ENCODE assay signal across 19 cellular contexts in the genomic region with DNA sequence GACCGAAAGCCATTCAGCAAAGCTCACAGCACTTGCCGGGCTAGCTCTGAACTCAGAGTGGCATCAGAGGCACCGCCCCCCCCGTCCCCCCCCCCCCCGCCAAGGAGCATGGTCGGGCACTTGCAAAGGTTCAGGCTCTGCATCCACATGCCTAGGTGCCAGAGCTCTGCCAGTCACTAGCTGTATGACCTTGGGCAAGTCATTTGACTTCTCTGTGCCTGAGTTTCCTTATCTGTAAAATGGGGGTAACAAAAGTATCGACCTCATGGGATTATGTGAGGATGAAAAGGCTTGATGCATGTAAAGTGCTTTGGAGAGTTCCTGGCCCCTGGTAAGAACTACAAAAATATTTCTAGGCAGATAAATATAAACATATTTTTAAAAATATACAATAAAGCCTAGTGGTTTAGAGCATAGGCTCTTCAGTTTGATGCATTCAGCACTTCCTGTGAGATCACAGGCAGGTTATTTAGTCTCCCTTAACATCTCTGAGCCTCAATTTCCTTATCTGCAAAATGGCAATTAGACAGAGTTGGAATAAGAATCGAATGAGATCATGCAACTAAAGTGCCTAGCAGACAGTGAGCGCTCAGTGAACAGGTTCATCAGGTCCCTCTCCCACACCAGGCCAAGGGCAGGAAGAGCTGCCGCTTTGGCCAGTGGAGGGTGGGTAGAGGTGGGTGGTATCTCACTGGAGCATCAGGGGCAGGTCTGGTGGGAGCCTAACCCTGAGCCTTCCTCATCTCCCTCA.
DNase-seq lines count a peak whose midpoint lies in the region; ATAC-seq, FAIRE-seq and TF ChIP-seq lines count a peak whose summit lies in the region.
"Had no signal": no experiment of that assay in that cellular context is flagged by ENCODE, and none has a peak within 500 bp of the region (broad histone marks: within the 10 kb centered on the region; RNA-seq: fewer than 3 reads in every experiment).

No MANE protein-coding gene starts in this region.

- H3K27ac ChIP-seq in K562 (ENCODE audit: extremely low read depth, low read depth, low read length) (no peak overlapping the region), substantia nigra (ENCODE audit: low read depth, low read length, poor library complexity, severe bottlenecking) (peak overlapping the region; percentile 4), GM23248 (no peak overlapping the region)

- in situ Hi-C loops in K562 (cut with MboI) (no loop called here), GM23248 (cut with MboI) (no loop called here)

- H3K4me2 ChIP-seq in K562 (ENCODE audit: insufficient read depth, low read length) (no peak overlapping the region; the same call in 1 of the 2 replicates), GM23248 (ENCODE audit: unreplicated experiment) (no peak overlapping the region)

- no peak for TF ChIP-seq POLR2A in K562 (conservative IDR thresholded peaks at IDR 0.05)
- TF ChIP-seq POLR2A in GM12892 (IDR thresholded peaks at IDR 0.05; ENCODE audit: low read depth, low read length) = no peak

- POLR2A ChIA-PET in K562 (lab: Yijun Ruan, JAX) = interaction anchor here (0.7 kb wide), 1 partner anchor 181 kb away, joined by 4 read pairs; no protein-coding TSS in a partner anchor

- no peak overlapping the region for H3K4me3 Mint-ChIP-seq in activated CD8-positive, alpha-beta memory T cell treated with anti-CD3 and anti-CD28 coated beads, Interleukin-2, amount 10 ng/mL, durations not matched to agents 7 days and 5 days
- H3K4me3 Mint-ChIP-seq: CD4-positive, alpha-beta memory T cell; HFFc6 had no signal

- H3F3A ChIP-seq in GM23248 (ENCODE audit: insufficient read depth) = 0 out of 2 replicates have a peak, but pooled peaks cover 3% of the 10 kb centered on the region

- H3K9me3 Mint-ChIP-seq in activated CD8-positive, alpha-beta memory T cell treated with anti-CD3 and anti-CD28 coated beads, Interleukin-2, amount 10 ng/mL, durations not matched to agents 7 days and 5 days (ENCODE audit: low read depth) = no peaks in the 10 kb centered on the region
- H3K9me3 Mint-ChIP-seq: HFFc6 had no signal

- WGBS in K562 (ENCODE audit: insufficient coverage, low coverage, missing lambda C conversion rate) = 5% methylated on average over 5 of the region's 10 CpGs
- 63 to 73% methylated on average over 10 of the region's 10 CpGs for WGBS in GM23248 (ENCODE audit: low coverage in 1 of 2, low lambda C conversion rate in 2 of 2, missing lambda C conversion rate in 2 of 2), 2 experiments

- H3K4me1 ChIP-seq in K562 (replicated peaks in 1 of 2; ENCODE audit: control insufficient read depth in 2 of 2, insufficient read depth in 2 of 2, low read length in 2 of 2) = no peaks in the 10 kb centered on the region
- peaks cover 6% of the 10 kb centered on the region for H3K4me1 ChIP-seq in GM23248 (ENCODE audit: insufficient read depth)
- H3K4me1 ChIP-seq: HAP-1 had no signal

- no peak overlapping the region for H3K27ac Mint-ChIP-seq in activated CD8-positive, alpha-beta memory T cell treated with anti-CD3 and anti-CD28 coated beads, Interleukin-2, amount 10 ng/mL, durations not matched to agents 7 days and 5 days
- H3K27ac Mint-ChIP-seq: CD4-positive, alpha-beta memory T cell; HFFc6 had no signal

- FAIRE-seq in K562 (lab: Jason Lieb, UNC) = no peak
- FAIRE-seq in GM12892 (lab: Jason Lieb, UNC) = no peak
- FAIRE-seq: G401.6, GM18507, H54 had no signal

- no peaks in the 10 kb centered on the region for H3K36me3 Mint-ChIP-seq in activated CD8-positive, alpha-beta memory T cell treated with anti-CD3 and anti-CD28 coated beads, Interleukin-2, amount 10 ng/mL, durations not matched to agents 7 days and 5 days
- H3K36me3 Mint-ChIP-seq: CD4-positive, alpha-beta memory T cell had no signal

- TF ChIP-seq CTCF in K562 (IDR thresholded peaks at IDR 0.05 in 2 of 3, conservative IDR thresholded peaks at IDR 0.05 in 1 of 3; ENCODE audit: insufficient read depth in 2 of 3, low read depth in 1 of 3, low read length in 3 of 3) = no peak

- H3K4me3 ChIP-seq in K562 (no peak overlapping the region), GM23248 (no peak overlapping the region)
- H3K4me3 ChIP-seq: HAP-1 had no signal

- H3K27me3 Mint-ChIP-seq in activated CD8-positive, alpha-beta memory T cell treated with anti-CD3 and anti-CD28 coated beads, Interleukin-2, amount 10 ng/mL, durations not matched to agents 7 days and 5 days = peaks cover 4% of the 10 kb centered on the region

- peak; percentile 26 for DNase-seq in activated CD8-positive, alpha-beta memory T cell treated with anti-CD3 and anti-CD28 coated beads, Interleukin-2, amount 10 ng/mL, durations not matched to agents 7 days and 5 days
- DNase-seq in activated CD8-positive, alpha-beta memory T cell treated with anti-CD3 and anti-CD28 coated beads, Interleukin-2, amount 50 U/mL, for 4 hours = no peak
- DNase-seq in K562 (ENCODE audit: extremely low read depth in 1 of 4, low spot score in 3 of 4) (no peak), islet precursor cell (peak; percentile 19), substantia nigra (lab: John Stamatoyannopoulos, UW) (no peak), GM23248 (no peak), GM12892 (ENCODE audit: insufficient read length) (no peak)
- DNase-seq: C1 segment of cervical spinal cord; CD4-positive, alpha-beta memory T cell; COR-L47; DMS153; DND-41; GOT3; HFFc6 had no signal

- H3K27me3 ChIP-seq in K562 (ENCODE audit: control insufficient read depth in 2 of 2, insufficient read depth in 2 of 2, low read length in 2 of 2) (peaks cover 0 to 15% of the 10 kb centered on the region in 2 experiments; a peak in 2 of 5 replicates), GM23248 (replicated peaks; ENCODE audit: insufficient read depth) (no peaks in the 10 kb centered on the region)

- H3K4me1 Mint-ChIP-seq in activated CD8-positive, alpha-beta memory T cell treated with anti-CD3 and anti-CD28 coated beads, Interleukin-2, amount 10 ng/mL, durations not matched to agents 7 days and 5 days = no peaks in the 10 kb centered on the region
- H3K4me1 Mint-ChIP-seq: CD4-positive, alpha-beta memory T cell had no signal

- no TSS peak for BruUV-seq in K562 (replicated peaks; lab: Mats Ljungman, UMichigan)

- H4K20me1 ChIP-seq in K562 (replicated peaks; ENCODE audit: control insufficient read depth, insufficient read depth, low read length) = no peaks in the 10 kb centered on the region
- H4K20me1 ChIP-seq in GM23248 (ENCODE audit: insufficient read depth) = no peaks in the 10 kb centered on the region

- CTCF ChIA-PET in activated CD8-positive, alpha-beta memory T cell treated with anti-CD3 and anti-CD28 coated beads, Interleukin-2, amount 10 ng/mL, durations not matched to agents 7 days and 5 days (lab: Charles Lee) = no interaction called here
- CTCF ChIA-PET in K562 (lab: Yijun Ruan, JAX; ENCODE audit: low intra/inter-chr PET ratio) = no interaction called here

- no peak for TF ChIP-seq EP300 in K562 (IDR thresholded peaks at IDR 0.05; ENCODE audit: low read length)

- H3K36me3 ChIP-seq in K562 (ENCODE audit: control insufficient read depth, insufficient read depth, low read length) = no peaks in the 10 kb centered on the region
- no peaks in the 10 kb centered on the region for H3K36me3 ChIP-seq in GM23248 (ENCODE audit: low read depth)
- H3K36me3 ChIP-seq: HAP-1 had no signal

- intact Hi-C loops in K562 (cut with micrococcal nuclease) = no loop called here

- H3K9me3 ChIP-seq in K562 (replicated peaks; ENCODE audit: control insufficient read depth, insufficient read depth, low read depth, low read length) (no peaks in the 10 kb centered on the region), GM23248 (ENCODE audit: low read depth) (no peaks in the 10 kb centered on the region)
- H3K9me3 ChIP-seq: HAP-1 had no signal

- no peak for ATAC-seq in activated CD8-positive, alpha-beta memory T cell treated with anti-CD3 and anti-CD28 coated beads, Interleukin-2, amount 10 ng/mL, durations not matched to agents 7 days and 5 days
- ATAC-seq in K562 (no peak), GM18502 (IDR thresholded peaks at IDR 0.05; ENCODE audit: poor library complexity, unreplicated experiment) (no peak)

- H2AFZ ChIP-seq in K562 (ENCODE audit: low read depth, low read length) (0 out of 2 replicates have a peak overlapping the region, but pooled peaks have one; percentile 63), GM23248 (no peak overlapping the region)

- H3K9ac ChIP-seq in K562 (ENCODE audit: insufficient read depth in 1 of 2, low read depth in 2 of 2, low read length in 2 of 2) (no peak overlapping the region), GM23248 (no peak overlapping the region)

- H3K79me2 ChIP-seq in K562 (ENCODE audit: control insufficient read depth, insufficient read depth, low read length) (no peaks in the 10 kb centered on the region), GM23248 (ENCODE audit: insufficient read depth) (no peaks in the 10 kb centered on the region)

- H3K9me1 ChIP-seq in K562 (ENCODE audit: control insufficient read depth, insufficient read depth, low read length) = peaks cover 5% of the 10 kb centered on the region

- H3K9me2 ChIP-seq in GM23248 (ENCODE audit: insufficient read depth) = no peaks in the 10 kb centered on the region

- TF ChIP-seq RAD21 in K562 (CRISPR knock-in tag; conservative IDR thresholded peaks at IDR 0.05 in 1 of 2, IDR thresholded peaks at IDR 0.05 in 1 of 2) = no peak

TF ChIP-seq in K562, 482 proteins besides CTCF, POLR2A, EP300 and RAD21 (continues in another document):
- TF ChIP-seq NFE2L1 (tag; IDR thresholded peaks at IDR 0.05; ENCODE audit: borderline replicate concordance, low read depth) = no peak
- no peak for TF ChIP-seq SREBF1 (IDR thresholded peaks at IDR 0.05; ENCODE audit: borderline replicate concordance, low read depth, low read length)
- TF ChIP-seq NR3C1 (CRISPR knock-in tag; IDR thresholded peaks at IDR 0.05) = no peak
- TF ChIP-seq ZBTB8A (IDR thresholded peaks at IDR 0.05; ENCODE audit: partially characterized antibody) = no peak
- TF ChIP-seq ZNF717 (CRISPR knock-in tag; IDR thresholded peaks at IDR 0.05) = no peak

Comparison
In these comparisons a context has a peak if more than half of its experiments do, and no peak if none do; other contexts are left out.
1. DNase-seq: peak in activated CD8-positive, alpha-beta memory T cell treated with anti-CD3 and anti-CD28 coated beads, Interleukin-2, amount 10 ng/mL, durations not matched to agents 7 days and 5 days (single experiment) and islet precursor cell (single experiment); none in activated CD8-positive, alpha-beta memory T cell treated with anti-CD3 and anti-CD28 coated beads, Interleukin-2, amount 50 U/mL, for 4 hours (single experiment), K562 (0 of 4), substantia nigra (0 of 49), GM23248 (single experiment) and GM12892 (single experiment).